Comparison of ENCODE assay signal across 8 cellular contexts in the genomic region with DNA sequence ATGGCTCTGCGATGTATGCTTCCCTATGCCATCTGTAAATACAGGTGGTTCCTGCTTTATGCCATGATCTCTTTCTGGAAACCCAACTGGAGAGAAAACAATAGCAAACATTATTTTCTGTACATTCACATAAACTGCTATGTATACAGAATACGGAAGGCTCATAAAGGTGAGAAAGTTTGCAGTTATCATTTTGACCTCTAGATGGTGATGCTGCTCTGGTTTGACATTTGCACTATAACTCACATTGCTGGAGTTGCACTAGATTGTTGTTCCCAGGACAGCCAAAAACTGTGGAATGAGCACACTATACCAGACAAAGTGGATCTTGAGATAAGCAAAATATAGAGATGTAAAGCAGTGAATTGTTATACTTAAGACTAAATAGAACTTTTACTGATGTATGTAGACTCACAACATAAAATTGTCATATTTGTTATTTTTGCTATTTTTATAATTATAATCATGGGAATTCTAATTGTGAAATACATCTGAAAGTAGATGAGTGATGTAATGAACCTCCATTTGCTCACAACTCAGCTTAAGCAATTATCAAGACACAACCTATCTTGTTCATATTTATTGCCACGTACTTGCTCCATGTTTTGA.
DNase-seq lines count a peak whose midpoint lies in the region; ATAC-seq and TF ChIP-seq lines count a peak whose summit lies in the region.

No MANE protein-coding gene starts in this region.

- H3K27ac ChIP-seq in PC-3 (ENCODE audit: low read length) (no peak overlapping the region), esophagus squamous epithelium (no peak overlapping the region), prostate gland (no peak overlapping the region), suprapubic skin (no peak overlapping the region)

- H3K79me2 ChIP-seq in PC-3 (ENCODE audit: low read length) = no peaks in the 10 kb centered on the region

- peak; percentile 83 for ATAC-seq in GM21447 (IDR thresholded peaks at IDR 0.05; ENCODE audit: unreplicated experiment)
- ATAC-seq in PC-3 = peak; percentile 69
- no peak for ATAC-seq in T-helper 17 cell

- no peak overlapping the region for H3K4me2 ChIP-seq in PC-3 (ENCODE audit: low read length)

- peak; percentile 69 for TF ChIP-seq CTCF in PC-3 (conservative IDR thresholded peaks at IDR 0.05; ENCODE audit: low read depth, low read length)
- peak; percentile 20 to 55 (median 44) for TF ChIP-seq CTCF in esophagus squamous epithelium (IDR thresholded peaks at IDR 0.05)
- peak in 3 of 4 experiments; percentile 35 to 41 (median 41) for TF ChIP-seq CTCF in prostate gland (IDR thresholded peaks at IDR 0.05)
- TF ChIP-seq CTCF in suprapubic skin (IDR thresholded peaks at IDR 0.05) = peak in 1 of 2 donors; percentile 41

- H3F3A ChIP-seq in PC-3 (ENCODE audit: low read length, unreplicated experiment) = no peaks in the 10 kb centered on the region

- no peaks in the 10 kb centered on the region for H3K27me3 Mint-ChIP-seq in T-helper 17 cell

- H3K4me3 ChIP-seq in PC-3 (ENCODE audit: low read length) (no peak overlapping the region), esophagus squamous epithelium (no peak overlapping the region), prostate gland (no peak overlapping the region), suprapubic skin (no peak overlapping the region)

- H3K27me3 ChIP-seq in PC-3 (ENCODE audit: low read length) (no peaks in the 10 kb centered on the region), esophagus squamous epithelium (no peaks in the 10 kb centered on the region), prostate gland (replicated peaks; ENCODE audit: insufficient read depth) (no peaks in the 10 kb centered on the region), suprapubic skin (no peaks in the 10 kb centered on the region)

- no peaks in the 10 kb centered on the region for H3K9me2 ChIP-seq in PC-3 (replicated peaks; ENCODE audit: low read length)

- DNase-seq in Daoy (ENCODE audit: low read depth) (peak; percentile 18), HS-5 (ENCODE audit: low read depth) (peak; percentile 3), PC-3 (peak; percentile 66), esophagus squamous epithelium (lab: John Stamatoyannopoulos, UW) (no peak), prostate gland (ENCODE audit: low spot score) (peak; percentile 4), suprapubic skin (ENCODE audit: low spot score in 2 of 2) (no peak), T-helper 17 cell (no peak)

- H3K9me3 ChIP-seq in PC-3 (ENCODE audit: low read length) (no peaks in the 10 kb centered on the region), esophagus squamous epithelium (no peaks in the 10 kb centered on the region), prostate gland (no peaks in the 10 kb centered on the region), suprapubic skin (no peaks in the 10 kb centered on the region), T-helper 17 cell (ENCODE audit: control insufficient read depth, low read length, poor library complexity, severe bottlenecking) (no peaks in the 10 kb centered on the region)

- POLR2A ChIA-PET in PC-3 (lab: Charles Lee; ENCODE audit: unreplicated experiment) = no interaction called here

- no peaks in the 10 kb centered on the region for H4K20me1 ChIP-seq in PC-3 (ENCODE audit: low read length)

- H2AFZ ChIP-seq in PC-3 (ENCODE audit: low read length) = no peak overlapping the region

- intact Hi-C loops in PC-3 (cut with micrococcal nuclease) = loop anchor here (1.0 to 5.0 kb wide), 4 partner anchors 243 to 1963 kb away; no protein-coding TSS in a partner anchor
- intact Hi-C loops in esophagus squamous epithelium (cut with DNase I) = no loop called here
- intact Hi-C loops in prostate gland (cut with DNase I) = no loop called here

- TF ChIP-seq EP300 in suprapubic skin (IDR thresholded peaks at IDR 0.05) = no peak

- H3K36me3 ChIP-seq in PC-3 (ENCODE audit: low read depth, low read length) (no peaks in the 10 kb centered on the region), esophagus squamous epithelium (no peaks in the 10 kb centered on the region), prostate gland (no peaks in the 10 kb centered on the region), suprapubic skin (no peaks in the 10 kb centered on the region)

- CTCF ChIA-PET in PC-3 (lab: Charles Lee) = no interaction called here

- no peak overlapping the region for H3K9ac ChIP-seq in PC-3 (ENCODE audit: low read length)

- no peak overlapping the region for H3K27ac Mint-ChIP-seq in T-helper 17 cell

- no TSS peak for BruUV-seq in PC-3 (replicated peaks; lab: Mats Ljungman, UMichigan)

- H3K4me1 Mint-ChIP-seq in T-helper 17 cell = no peaks in the 10 kb centered on the region

- H3K36me3 Mint-ChIP-seq in T-helper 17 cell (ENCODE audit: low read depth) = no peaks in the 10 kb centered on the region

- 36 to 44% methylated on average over 3 of the region's 3 CpGs for WGBS in esophagus squamous epithelium, 2 donors
- 32% methylated on average over 3 of the region's 3 CpGs for WGBS in prostate gland
- 35% methylated on average over 3 of the region's 3 CpGs for WGBS in suprapubic skin

- H3K4me1 ChIP-seq in PC-3 (ENCODE audit: insufficient read depth, low read length) (no peaks in the 10 kb centered on the region), esophagus squamous epithelium (no peaks in the 10 kb centered on the region), prostate gland (replicated peaks) (no peaks in the 10 kb centered on the region), suprapubic skin (no peaks in the 10 kb centered on the region)

- H3K4me3 Mint-ChIP-seq in T-helper 17 cell = no peak overlapping the region

- TF ChIP-seq POLR2A in esophagus squamous epithelium (IDR thresholded peaks at IDR 0.05) (no peak), prostate gland (IDR thresholded peaks at IDR 0.05) (no peak), suprapubic skin (IDR thresholded peaks at IDR 0.05) (no peak)

Comparison
In these comparisons a context has a peak if more than half of its experiments do, and no peak if none do; other contexts are left out.
1. DNase-seq: peak in Daoy (single experiment), HS-5 (single experiment), PC-3 (single experiment) and prostate gland (single experiment); none in esophagus squamous epithelium (single experiment), suprapubic skin (0 of 2) and T-helper 17 cell (0 of 3).